In genomic region chr11:45391168-45391850, GRCh38 we compare ENCODE assay signal across 20 cellular contexts.
"Had no signal": no experiment of that assay in that cellular context is flagged by ENCODE, and none has a peak within 500 bp of the region (broad histone marks: within the 10 kb centered on the region; RNA-seq: fewer than 3 reads in every experiment).

No MANE protein-coding gene starts in this region.

- DNase-seq: activated CD4-positive, alpha-beta T cell treated with anti-CD3 and anti-CD28 coated beads for 4 hours; activated CD4-positive, alpha-beta T cell treated with anti-CD3 and anti-CD28 coated beads, Interleukin-2, amount 50 U/mL, for 48 hours; activated CD4-positive, CD25-positive, alpha-beta regulatory T cell; activated naive CD4-positive, alpha-beta T cell treated with Interleukin-2 at 50 U/mL for 16 hours; activated naive CD8-positive, alpha-beta T cell treated with anti-CD3 and anti-CD28 coated beads for 36 hours; activated T-cell treated with anti-CD3 and anti-CD28 coated beads, Interleukin-2, amount 50 U/mL, for 48 hours; endodermal cell; heart right ventricle; left colon; midbrain; ovary; stimulated activated CD4-positive, alpha-beta T cell treated with anti-CD3 and anti-CD28 coated beads, Interleukin-12 subunit alpha, Interleukin-12 subunit beta, amount 100 ng/mL, for 4 hours; stimulated activated CD4-positive, alpha-beta T cell treated with anti-CD3 and anti-CD28 coated beads, Interleukin-4, amount 100 ng/mL, for 4 hours; T-helper 17 cell; tibial artery had no signal

- H3K4me1 ChIP-seq: heart right ventricle, prostate gland had no signal

- H3K9me3 ChIP-seq: neutrophil, ovary, prostate gland, tibial artery had no signal

- H3K36me3 ChIP-seq: heart right ventricle, neutrophil, ovary, prostate gland, tibial artery had no signal

- H3K27ac Mint-ChIP-seq: activated naive CD8-positive, alpha-beta T cell treated with anti-CD3 and anti-CD28 coated beads for 36 hours; endodermal cell; stimulated activated naive CD8-positive, alpha-beta T cell treated with anti-CD3 and anti-CD28 coated beads, Interleukin-15, Interleukin-2, amounts not matched to agents 100 ng/mL and 50 ng/mL, for 24 hours; T-helper 17 cell had no signal

- H3K4me3 Mint-ChIP-seq: activated naive CD8-positive, alpha-beta T cell treated with anti-CD3 and anti-CD28 coated beads for 36 hours; endodermal cell; stimulated activated naive CD8-positive, alpha-beta T cell treated with anti-CD3 and anti-CD28 coated beads, Interleukin-15, Interleukin-2, amounts not matched to agents 100 ng/mL and 50 ng/mL, for 24 hours; T-helper 17 cell had no signal

- H3K4me3 ChIP-seq: coronary artery, heart right ventricle, ovary, prostate gland, tibial artery had no signal

- H3K27ac ChIP-seq: coronary artery, epithelial cell of prostate, heart right ventricle, neutrophil, prostate gland, tibial artery had no signal

- H3K27me3 ChIP-seq: ovary had no signal

- ATAC-seq: heart right ventricle, left colon, T-helper 17 cell had no signal

- H3K9me3 Mint-ChIP-seq: activated naive CD8-positive, alpha-beta T cell treated with anti-CD3 and anti-CD28 coated beads for 36 hours; endodermal cell; stimulated activated naive CD8-positive, alpha-beta T cell treated with anti-CD3 and anti-CD28 coated beads, Interleukin-15, Interleukin-2, amounts not matched to agents 100 ng/mL and 50 ng/mL, for 24 hours had no signal

- H3K4me1 Mint-ChIP-seq: activated naive CD8-positive, alpha-beta T cell treated with anti-CD3 and anti-CD28 coated beads for 36 hours; T-helper 17 cell had no signal
